10 cellular contexts compared by ENCODE assay signal in genomic region chr7:98276241-98276761, GRCh38.
DNase-seq lines count a peak whose midpoint lies in the region; ATAC-seq, FAIRE-seq and TF ChIP-seq lines count a peak whose summit lies in the region.
"Had no signal": no experiment of that assay in that cellular context is flagged by ENCODE, and none has a peak within 500 bp of the region (broad histone marks: within the 10 kb centered on the region; RNA-seq: fewer than 3 reads in every experiment).

No MANE protein-coding gene starts in this region.

- no peak overlapping the region for H3K4me3 ChIP-seq in AG10803 (ENCODE audit: low read length)
- no peak overlapping the region for H3K4me3 ChIP-seq in mucosa of rectum (ENCODE audit: low read length in 2 of 2)

- H3K9ac ChIP-seq in mucosa of rectum (ENCODE audit: low read depth in 1 of 2, low read length in 2 of 2), result no peak overlapping the region

- H3K4me1 ChIP-seq in mucosa of rectum (ENCODE audit: control insufficient read depth in 2 of 2, insufficient read depth in 2 of 2, low read length in 2 of 2), result peaks cover 4 to 14% of the 10 kb centered on the region in 2 donors

- FAIRE-seq in RCC 7860 (lab: Jason Lieb, UNC), result no peak

- no peak for ATAC-seq in GM18511 (IDR thresholded peaks at IDR 0.05; ENCODE audit: unreplicated experiment)
- ATAC-seq: activated CD8-positive, alpha-beta T cell treated with anti-CD3 and anti-CD28 coated beads, Interleukin-2, amount 10 ng/mL, durations not matched to agents 7 days and 5 days had no signal

- no peak for TF ChIP-seq CTCF in AG10803 (conservative IDR thresholded peaks at IDR 0.05; ENCODE audit: low read length)

- peak overlapping the region; percentile 5 to 59 for H3K27ac ChIP-seq in mucosa of rectum (ENCODE audit: low read depth in 2 of 2, low read length in 2 of 2)

- H3K27me3 ChIP-seq in mucosa of rectum (ENCODE audit: control insufficient read depth in 2 of 2, insufficient read depth in 2 of 2, low read length in 2 of 2), result no peaks in the 10 kb centered on the region

- H3K36me3 ChIP-seq in mucosa of rectum (ENCODE audit: control insufficient read depth in 2 of 2, insufficient read depth in 2 of 2, low read length in 2 of 2), result no peaks in the 10 kb centered on the region

- no peaks in the 10 kb centered on the region for H3K9me3 ChIP-seq in mucosa of rectum (ENCODE audit: control insufficient read depth in 2 of 2, low read length in 2 of 2)

- DNase-seq in AG10803 (ENCODE audit: low read depth) (peak; percentile 80), NOMO-1 treated with DMSO at 0.1 percent for 48 hours (lab: John Stamatoyannopoulos, UW; ENCODE audit: unreplicated experiment) (peak; percentile 89), dedifferentiated amniotic fluid mesenchymal stem cell (ENCODE audit: extremely low spot score) (peak; percentile 48), NCI-H1694 (lab: John Stamatoyannopoulos, UW) (no peak), RCC 7860 (ENCODE audit: low spot score) (no peak), RKO (ENCODE audit: low spot score) (no peak)
- DNase-seq: activated CD8-positive, alpha-beta T cell treated with anti-CD3 and anti-CD28 coated beads, Interleukin-2, amount 10 ng/mL, durations not matched to agents 7 days and 5 days; NCI-H510A had no signal

Comparison
In these comparisons a context has a peak if more than half of its experiments do, and no peak if none do; other contexts are left out.
1. DNase-seq: peak in AG10803 (single experiment), NOMO-1 treated with DMSO at 0.1 percent for 48 hours (single experiment) and dedifferentiated amniotic fluid mesenchymal stem cell (single experiment); none in NCI-H1694 (single experiment), RCC 7860 (single experiment) and RKO (single experiment).